Comparison of ENCODE assay signal across 1 cellular context in the genomic region with DNA sequence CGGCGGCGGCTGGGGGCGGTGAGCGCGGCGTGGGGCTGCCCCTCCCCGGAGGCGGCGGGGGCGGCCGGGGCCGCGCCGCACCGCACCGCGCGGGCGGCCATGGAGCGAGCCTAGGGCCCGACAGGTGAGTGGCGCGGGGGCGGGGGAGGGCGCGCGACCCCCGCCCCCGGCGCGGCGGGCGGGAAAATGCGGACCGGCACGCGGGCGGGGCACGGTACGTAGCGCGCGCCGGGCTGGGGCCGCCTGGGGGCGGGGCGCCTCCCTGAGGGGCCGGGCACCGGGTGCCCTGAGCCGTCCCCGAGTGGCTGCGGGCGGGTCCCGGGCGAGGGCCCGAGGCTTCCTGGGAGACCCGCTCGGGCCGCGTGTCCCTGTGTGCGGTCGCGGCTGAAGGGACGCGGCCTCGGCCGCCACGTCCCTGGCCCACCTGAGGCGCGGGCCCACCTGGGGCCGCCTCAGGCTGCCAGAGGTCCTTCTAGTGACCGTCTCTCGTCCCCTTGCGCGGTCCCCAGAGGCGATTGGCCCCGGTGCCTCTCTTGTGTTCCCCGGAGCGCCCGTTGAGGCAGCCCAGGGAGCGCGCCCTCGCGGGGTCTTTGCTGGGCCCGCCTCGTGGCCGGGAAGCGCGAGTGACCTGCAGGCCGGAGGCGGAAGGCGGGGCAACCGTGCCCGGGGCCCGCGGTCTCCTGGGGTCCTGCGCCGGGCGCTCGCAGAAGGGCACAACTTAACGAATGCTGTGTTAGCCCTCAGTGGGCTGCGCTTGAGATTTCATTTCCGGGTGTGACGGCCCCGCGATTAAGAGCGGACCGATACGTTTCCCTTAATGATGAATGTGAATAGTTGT.
TF ChIP-seq lines count a peak whose summit lies in the region.

No MANE protein-coding gene starts in this region.

TF ChIP-seq in HepG2, 621 proteins besides CTCF, POLR2A, EP300 and RAD21 (continued from another document and continues in another):
- TF ChIP-seq, protein P1, sequence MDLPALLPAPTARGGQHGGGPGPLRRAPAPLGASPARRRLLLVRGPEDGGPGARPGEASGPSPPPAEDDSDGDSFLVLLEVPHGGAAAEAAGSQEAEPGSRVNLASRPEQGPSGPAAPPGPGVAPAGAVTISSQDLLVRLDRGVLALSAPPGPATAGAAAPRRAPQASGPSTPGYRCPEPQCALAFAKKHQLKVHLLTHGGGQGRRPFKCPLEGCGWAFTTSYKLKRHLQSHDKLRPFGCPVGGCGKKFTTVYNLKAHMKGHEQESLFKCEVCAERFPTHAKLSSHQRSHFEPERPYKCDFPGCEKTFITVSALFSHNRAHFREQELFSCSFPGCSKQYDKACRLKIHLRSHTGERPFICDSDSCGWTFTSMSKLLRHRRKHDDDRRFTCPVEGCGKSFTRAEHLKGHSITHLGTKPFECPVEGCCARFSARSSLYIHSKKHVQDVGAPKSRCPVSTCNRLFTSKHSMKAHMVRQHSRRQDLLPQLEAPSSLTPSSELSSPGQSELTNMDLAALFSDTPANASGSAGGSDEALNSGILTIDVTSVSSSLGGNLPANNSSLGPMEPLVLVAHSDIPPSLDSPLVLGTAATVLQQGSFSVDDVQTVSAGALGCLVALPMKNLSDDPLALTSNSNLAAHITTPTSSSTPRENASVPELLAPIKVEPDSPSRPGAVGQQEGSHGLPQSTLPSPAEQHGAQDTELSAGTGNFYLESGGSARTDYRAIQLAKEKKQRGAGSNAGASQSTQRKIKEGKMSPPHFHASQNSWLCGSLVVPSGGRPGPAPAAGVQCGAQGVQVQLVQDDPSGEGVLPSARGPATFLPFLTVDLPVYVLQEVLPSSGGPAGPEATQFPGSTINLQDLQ (CRISPR knock-in tag; IDR thresholded peaks at IDR 0.05), result no peak
- TF ChIP-seq ARNTL (CRISPR knock-in tag; IDR thresholded peaks at IDR 0.05), result peak; percentile 49; the same call in 1 of the 2 replicates
- TF ChIP-seq, protein P2, sequence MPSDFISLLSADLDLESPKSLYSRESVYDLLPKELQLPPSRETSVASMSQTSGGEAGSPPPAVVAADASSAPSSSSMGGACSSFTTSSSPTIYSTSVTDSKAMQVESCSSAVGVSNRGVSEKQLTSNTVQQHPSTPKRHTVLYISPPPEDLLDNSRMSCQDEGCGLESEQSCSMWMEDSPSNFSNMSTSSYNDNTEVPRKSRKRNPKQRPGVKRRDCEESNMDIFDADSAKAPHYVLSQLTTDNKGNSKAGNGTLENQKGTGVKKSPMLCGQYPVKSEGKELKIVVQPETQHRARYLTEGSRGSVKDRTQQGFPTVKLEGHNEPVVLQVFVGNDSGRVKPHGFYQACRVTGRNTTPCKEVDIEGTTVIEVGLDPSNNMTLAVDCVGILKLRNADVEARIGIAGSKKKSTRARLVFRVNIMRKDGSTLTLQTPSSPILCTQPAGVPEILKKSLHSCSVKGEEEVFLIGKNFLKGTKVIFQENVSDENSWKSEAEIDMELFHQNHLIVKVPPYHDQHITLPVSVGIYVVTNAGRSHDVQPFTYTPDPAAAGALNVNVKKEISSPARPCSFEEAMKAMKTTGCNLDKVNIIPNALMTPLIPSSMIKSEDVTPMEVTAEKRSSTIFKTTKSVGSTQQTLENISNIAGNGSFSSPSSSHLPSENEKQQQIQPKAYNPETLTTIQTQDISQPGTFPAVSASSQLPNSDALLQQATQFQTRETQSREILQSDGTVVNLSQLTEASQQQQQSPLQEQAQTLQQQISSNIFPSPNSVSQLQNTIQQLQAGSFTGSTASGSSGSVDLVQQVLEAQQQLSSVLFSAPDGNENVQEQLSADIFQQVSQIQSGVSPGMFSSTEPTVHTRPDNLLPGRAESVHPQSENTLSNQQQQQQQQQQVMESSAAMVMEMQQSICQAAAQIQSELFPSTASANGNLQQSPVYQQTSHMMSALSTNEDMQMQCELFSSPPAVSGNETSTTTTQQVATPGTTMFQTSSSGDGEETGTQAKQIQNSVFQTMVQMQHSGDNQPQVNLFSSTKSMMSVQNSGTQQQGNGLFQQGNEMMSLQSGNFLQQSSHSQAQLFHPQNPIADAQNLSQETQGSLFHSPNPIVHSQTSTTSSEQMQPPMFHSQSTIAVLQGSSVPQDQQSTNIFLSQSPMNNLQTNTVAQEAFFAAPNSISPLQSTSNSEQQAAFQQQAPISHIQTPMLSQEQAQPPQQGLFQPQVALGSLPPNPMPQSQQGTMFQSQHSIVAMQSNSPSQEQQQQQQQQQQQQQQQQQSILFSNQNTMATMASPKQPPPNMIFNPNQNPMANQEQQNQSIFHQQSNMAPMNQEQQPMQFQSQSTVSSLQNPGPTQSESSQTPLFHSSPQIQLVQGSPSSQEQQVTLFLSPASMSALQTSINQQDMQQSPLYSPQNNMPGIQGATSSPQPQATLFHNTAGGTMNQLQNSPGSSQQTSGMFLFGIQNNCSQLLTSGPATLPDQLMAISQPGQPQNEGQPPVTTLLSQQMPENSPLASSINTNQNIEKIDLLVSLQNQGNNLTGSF (CRISPR knock-in tag; IDR thresholded peaks at IDR 0.05), result 0 out of 2 replicates have a peak, but pooled peaks have one; percentile 39
- no peak for TF ChIP-seq SMC3 (IDR thresholded peaks at IDR 0.05; ENCODE audit: low read length)
- TF ChIP-seq, protein P3, sequence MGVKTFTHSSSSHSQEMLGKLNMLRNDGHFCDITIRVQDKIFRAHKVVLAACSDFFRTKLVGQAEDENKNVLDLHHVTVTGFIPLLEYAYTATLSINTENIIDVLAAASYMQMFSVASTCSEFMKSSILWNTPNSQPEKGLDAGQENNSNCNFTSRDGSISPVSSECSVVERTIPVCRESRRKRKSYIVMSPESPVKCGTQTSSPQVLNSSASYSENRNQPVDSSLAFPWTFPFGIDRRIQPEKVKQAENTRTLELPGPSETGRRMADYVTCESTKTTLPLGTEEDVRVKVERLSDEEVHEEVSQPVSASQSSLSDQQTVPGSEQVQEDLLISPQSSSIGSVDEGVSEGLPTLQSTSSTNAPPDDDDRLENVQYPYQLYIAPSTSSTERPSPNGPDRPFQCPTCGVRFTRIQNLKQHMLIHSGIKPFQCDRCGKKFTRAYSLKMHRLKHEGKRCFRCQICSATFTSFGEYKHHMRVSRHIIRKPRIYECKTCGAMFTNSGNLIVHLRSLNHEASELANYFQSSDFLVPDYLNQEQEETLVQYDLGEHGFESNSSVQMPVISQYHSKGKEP (CRISPR knock-in tag; IDR thresholded peaks at IDR 0.05), result no peak
- TF ChIP-seq SP140L (CRISPR knock-in tag; IDR thresholded peaks at IDR 0.05; ENCODE audit: borderline replicate concordance), result no peak
- TF ChIP-seq, protein P4, sequence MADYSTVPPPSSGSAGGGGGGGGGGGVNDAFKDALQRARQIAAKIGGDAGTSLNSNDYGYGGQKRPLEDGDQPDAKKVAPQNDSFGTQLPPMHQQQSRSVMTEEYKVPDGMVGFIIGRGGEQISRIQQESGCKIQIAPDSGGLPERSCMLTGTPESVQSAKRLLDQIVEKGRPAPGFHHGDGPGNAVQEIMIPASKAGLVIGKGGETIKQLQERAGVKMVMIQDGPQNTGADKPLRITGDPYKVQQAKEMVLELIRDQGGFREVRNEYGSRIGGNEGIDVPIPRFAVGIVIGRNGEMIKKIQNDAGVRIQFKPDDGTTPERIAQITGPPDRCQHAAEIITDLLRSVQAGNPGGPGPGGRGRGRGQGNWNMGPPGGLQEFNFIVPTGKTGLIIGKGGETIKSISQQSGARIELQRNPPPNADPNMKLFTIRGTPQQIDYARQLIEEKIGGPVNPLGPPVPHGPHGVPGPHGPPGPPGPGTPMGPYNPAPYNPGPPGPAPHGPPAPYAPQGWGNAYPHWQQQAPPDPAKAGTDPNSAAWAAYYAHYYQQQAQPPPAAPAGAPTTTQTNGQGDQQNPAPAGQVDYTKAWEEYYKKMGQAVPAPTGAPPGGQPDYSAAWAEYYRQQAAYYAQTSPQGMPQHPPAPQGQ (CRISPR knock-in tag; IDR thresholded peaks at IDR 0.05; ENCODE audit: borderline replicate concordance), result no peak
- TF ChIP-seq, protein P5, sequence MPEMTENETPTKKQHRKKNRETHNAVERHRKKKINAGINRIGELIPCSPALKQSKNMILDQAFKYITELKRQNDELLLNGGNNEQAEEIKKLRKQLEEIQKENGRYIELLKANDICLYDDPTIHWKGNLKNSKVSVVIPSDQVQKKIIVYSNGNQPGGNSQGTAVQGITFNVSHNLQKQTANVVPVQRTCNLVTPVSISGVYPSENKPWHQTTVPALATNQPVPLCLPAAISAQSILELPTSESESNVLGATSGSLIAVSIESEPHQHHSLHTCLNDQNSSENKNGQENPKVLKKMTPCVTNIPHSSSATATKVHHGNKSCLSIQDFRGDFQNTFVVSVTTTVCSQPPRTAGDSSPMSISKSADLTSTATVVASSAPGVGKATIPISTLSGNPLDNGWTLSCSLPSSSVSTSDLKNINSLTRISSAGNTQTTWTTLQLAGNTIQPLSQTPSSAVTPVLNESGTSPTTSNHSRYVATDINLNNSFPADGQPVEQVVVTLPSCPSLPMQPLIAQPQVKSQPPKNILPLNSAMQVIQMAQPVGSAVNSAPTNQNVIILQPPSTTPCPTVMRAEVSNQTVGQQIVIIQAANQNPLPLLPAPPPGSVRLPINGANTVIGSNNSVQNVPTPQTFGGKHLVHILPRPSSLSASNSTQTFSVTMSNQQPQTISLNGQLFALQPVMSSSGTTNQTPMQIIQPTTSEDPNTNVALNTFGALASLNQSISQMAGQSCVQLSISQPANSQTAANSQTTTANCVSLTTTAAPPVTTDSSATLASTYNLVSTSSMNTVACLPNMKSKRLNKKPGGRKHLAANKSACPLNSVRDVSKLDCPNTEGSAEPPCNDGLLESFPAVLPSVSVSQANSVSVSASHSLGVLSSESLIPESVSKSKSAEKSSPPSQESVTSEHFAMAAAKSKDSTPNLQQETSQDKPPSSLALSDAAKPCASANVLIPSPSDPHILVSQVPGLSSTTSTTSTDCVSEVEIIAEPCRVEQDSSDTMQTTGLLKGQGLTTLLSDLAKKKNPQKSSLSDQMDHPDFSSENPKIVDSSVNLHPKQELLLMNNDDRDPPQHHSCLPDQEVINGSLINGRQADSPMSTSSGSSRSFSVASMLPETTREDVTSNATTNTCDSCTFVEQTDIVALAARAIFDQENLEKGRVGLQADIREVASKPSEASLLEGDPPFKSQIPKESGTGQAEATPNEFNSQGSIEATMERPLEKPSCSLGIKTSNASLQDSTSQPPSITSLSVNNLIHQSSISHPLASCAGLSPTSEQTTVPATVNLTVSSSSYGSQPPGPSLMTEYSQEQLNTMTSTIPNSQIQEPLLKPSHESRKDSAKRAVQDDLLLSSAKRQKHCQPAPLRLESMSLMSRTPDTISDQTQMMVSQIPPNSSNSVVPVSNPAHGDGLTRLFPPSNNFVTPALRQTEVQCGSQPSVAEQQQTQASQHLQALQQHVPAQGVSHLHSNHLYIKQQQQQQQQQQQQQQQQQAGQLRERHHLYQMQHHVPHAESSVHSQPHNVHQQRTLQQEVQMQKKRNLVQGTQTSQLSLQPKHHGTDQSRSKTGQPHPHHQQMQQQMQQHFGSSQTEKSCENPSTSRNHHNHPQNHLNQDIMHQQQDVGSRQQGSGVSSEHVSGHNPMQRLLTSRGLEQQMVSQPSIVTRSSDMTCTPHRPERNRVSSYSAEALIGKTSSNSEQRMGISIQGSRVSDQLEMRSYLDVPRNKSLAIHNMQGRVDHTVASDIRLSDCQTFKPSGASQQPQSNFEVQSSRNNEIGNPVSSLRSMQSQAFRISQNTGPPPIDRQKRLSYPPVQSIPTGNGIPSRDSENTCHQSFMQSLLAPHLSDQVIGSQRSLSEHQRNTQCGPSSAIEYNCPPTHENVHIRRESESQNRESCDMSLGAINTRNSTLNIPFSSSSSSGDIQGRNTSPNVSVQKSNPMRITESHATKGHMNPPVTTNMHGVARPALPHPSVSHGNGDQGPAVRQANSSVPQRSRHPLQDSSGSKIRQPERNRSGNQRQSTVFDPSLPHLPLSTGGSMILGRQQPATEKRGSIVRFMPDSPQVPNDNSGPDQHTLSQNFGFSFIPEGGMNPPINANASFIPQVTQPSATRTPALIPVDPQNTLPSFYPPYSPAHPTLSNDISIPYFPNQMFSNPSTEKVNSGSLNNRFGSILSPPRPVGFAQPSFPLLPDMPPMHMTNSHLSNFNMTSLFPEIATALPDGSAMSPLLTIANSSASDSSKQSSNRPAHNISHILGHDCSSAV (CRISPR knock-in tag; IDR thresholded peaks at IDR 0.05; ENCODE audit: borderline replicate concordance), result no peak
- no peak for TF ChIP-seq MAFF (IDR thresholded peaks at IDR 0.05; ENCODE audit: low read depth, low read length)
- no peak for TF ChIP-seq PAWR (CRISPR knock-in tag; IDR thresholded peaks at IDR 0.05; ENCODE audit: borderline replicate concordance)
- TF ChIP-seq, protein P6, sequence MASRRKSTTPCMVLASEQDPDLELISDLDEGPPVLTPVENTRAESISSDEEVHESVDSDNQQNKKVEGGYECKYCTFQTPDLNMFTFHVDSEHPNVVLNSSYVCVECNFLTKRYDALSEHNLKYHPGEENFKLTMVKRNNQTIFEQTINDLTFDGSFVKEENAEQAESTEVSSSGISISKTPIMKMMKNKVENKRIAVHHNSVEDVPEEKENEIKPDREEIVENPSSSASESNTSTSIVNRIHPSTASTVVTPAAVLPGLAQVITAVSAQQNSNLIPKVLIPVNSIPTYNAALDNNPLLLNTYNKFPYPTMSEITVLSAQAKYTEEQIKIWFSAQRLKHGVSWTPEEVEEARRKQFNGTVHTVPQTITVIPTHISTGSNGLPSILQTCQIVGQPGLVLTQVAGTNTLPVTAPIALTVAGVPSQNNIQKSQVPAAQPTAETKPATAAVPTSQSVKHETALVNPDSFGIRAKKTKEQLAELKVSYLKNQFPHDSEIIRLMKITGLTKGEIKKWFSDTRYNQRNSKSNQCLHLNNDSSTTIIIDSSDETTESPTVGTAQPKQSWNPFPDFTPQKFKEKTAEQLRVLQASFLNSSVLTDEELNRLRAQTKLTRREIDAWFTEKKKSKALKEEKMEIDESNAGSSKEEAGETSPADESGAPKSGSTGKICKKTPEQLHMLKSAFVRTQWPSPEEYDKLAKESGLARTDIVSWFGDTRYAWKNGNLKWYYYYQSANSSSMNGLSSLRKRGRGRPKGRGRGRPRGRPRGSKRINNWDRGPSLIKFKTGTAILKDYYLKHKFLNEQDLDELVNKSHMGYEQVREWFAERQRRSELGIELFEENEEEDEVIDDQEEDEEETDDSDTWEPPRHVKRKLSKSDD (CRISPR knock-in tag; IDR thresholded peaks at IDR 0.05; ENCODE audit: low read depth), result no peak
- TF ChIP-seq, protein P7, sequence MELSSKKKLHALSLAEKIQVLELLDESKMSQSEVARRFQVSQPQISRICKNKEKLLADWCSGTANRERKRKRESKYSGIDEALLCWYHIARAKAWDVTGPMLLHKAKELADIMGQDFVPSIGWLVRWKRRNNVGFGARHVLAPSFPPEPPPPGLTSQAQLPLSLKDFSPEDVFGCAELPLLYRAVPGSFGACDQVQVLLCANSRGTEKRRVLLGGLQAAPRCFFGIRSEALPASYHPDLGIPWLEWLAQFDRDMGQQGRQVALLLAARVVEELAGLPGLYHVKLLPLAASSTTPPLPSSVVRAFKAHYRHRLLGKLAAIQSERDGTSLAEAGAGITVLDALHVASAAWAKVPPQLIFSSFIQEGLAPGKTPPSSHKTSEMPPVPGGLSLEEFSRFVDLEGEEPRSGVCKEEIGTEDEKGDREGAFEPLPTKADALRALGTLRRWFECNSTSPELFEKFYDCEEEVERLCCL (CRISPR knock-in tag; IDR thresholded peaks at IDR 0.05; ENCODE audit: borderline replicate concordance), result no peak
- TF ChIP-seq YY1 (IDR thresholded peaks at IDR 0.05; ENCODE audit: insufficient read depth, insufficient replicate concordance, low read depth, low read length), result peak; percentile 69
- TF ChIP-seq ERF (CRISPR knock-in tag; IDR thresholded peaks at IDR 0.05), result peak; percentile 72
- TF ChIP-seq RFX5 (IDR thresholded peaks at IDR 0.05; ENCODE audit: low read depth, low read length), result no peak
- no peak for TF ChIP-seq ZNF567 (CRISPR knock-in tag; IDR thresholded peaks at IDR 0.05; ENCODE audit: borderline replicate concordance)
- TF ChIP-seq ZNF572 (CRISPR knock-in tag; IDR thresholded peaks at IDR 0.05), result no peak
- TF ChIP-seq ZBTB38 (CRISPR knock-in tag; IDR thresholded peaks at IDR 0.05), result peak; percentile 18; the same call in 1 of the 2 replicates
- TF ChIP-seq, protein P8, sequence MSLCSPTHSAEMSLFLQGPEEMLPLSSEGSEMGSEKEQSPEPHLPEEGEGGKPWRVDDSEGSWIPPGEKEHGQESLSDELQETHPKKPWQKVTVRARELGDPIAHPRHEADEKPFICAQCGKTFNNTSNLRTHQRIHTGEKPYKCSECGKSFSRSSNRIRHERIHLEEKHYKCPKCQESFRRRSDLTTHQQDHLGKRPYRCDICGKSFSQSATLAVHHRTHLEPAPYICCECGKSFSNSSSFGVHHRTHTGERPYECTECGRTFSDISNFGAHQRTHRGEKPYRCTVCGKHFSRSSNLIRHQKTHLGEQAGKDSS (CRISPR knock-in tag; IDR thresholded peaks at IDR 0.05; ENCODE audit: borderline replicate concordance, low read depth), result peak; percentile 72; the same call in 1 of the 2 replicates
